9 cellular contexts compared by ENCODE assay signal in the genomic region with DNA sequence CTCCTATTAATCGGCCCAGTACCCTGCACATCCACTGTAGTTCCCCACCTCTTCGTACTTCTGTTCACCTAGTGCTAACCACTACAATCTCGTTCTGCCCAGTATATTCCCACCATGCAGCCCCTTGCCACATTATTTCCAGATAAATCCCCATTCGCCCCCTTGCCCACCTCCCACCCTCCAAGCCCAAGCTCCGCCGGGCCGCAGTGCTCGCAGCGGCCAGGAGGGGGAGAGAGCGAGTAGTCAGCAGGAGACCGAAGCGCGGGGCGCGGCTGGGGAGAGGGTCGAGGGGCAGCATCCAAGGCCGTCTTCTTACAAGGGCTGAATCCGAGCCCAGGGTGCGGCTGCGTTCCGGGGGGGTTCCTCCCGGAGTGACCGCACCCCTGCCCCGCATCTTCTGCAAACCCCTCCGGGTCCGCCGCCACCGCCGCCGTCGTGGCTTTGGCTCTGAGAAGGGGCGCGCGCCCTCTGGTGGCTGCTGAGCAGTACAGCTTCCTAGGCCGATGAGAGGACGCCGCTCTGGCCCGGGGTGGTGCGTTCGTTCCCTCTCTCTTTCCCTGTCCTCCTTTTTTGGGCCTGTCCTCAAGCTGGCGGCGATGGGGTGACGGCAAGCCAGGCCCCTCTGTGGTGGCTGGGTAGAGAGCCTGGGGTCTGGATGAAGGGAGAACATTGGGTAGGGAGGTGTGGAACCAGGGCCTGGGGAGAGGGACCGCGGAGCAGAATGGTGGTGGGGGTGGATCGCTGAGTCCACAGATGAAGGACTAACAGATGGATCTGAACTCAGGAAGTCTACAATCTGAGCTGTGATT. TPM values are rescaled to one million over a fixed set of nuclear protein-coding genes. Genes with fewer than 3 reads are reported as not detected.
DNase-seq lines count a peak whose midpoint lies in the region; ATAC-seq, FAIRE-seq and TF ChIP-seq lines count a peak whose summit lies in the region.
"Had no signal": no experiment of that assay in that cellular context is flagged by ENCODE, and none has a peak within 500 bp of the region (broad histone marks: within the 10 kb centered on the region; RNA-seq: fewer than 3 reads in every experiment).

No MANE protein-coding gene starts in this region.

- H3K27me3 Mint-ChIP-seq in activated B cell treated with CpG ODN at 0.5 μM for 24 hours = peaks cover 9% of the 10 kb centered on the region

- peaks cover 18% of the 10 kb centered on the region for H3K27me3 ChIP-seq in keratinocyte (ENCODE audit: control insufficient read depth, extremely low read depth, insufficient read depth, low read length)

- no peak for FAIRE-seq in keratinocyte (lab: Jason Lieb, UNC)
- FAIRE-seq: A204.1 had no signal

- DNase-seq in NCI-H1417 (lab: John Stamatoyannopoulos, UW) (peak; percentile 81 to 85 (median 81)), NCI-H1417 treated with DMSO at 0.1 percent for 48 hours (lab: John Stamatoyannopoulos, UW) (no peak), NCI-H1694 (lab: John Stamatoyannopoulos, UW) (peak; percentile 50), activated B cell treated with CpG ODN at 0.5 μM for 24 hours (peak; percentile 87), keratinocyte (ENCODE audit: low read depth, low spot score) (no peak)
- DNase-seq in central memory CD4-positive, alpha-beta T cell = peak; percentile 79
- peak; percentile 48 to 79 (median 76) for DNase-seq in stimulated activated CD4-positive, alpha-beta T cell treated with anti-CD3 and anti-CD28 coated beads, Interleukin-12 subunit alpha, Interleukin-12 subunit beta, amount 100 ng/mL, for 48 hours (ENCODE audit: low read depth in 2 of 3, low spot score in 1 of 3)

- H3K27ac ChIP-seq in keratinocyte (ENCODE audit: control insufficient read depth, insufficient read depth, low read length) = no peak overlapping the region

- POLR2A ChIA-PET in activated B cell treated with CpG ODN at 0.5 μM for 24 hours (lab: Charles Lee) = interaction anchor here (0.6 to 5.0 kb wide), 14 partner anchors 11 to 130 kb away, joined by 3 to 71 read pairs (median 6); partner anchors contain the start of gene CXXC5

- H3K79me2 ChIP-seq in keratinocyte (ENCODE audit: control insufficient read depth, insufficient read depth, low read length) = no peaks in the 10 kb centered on the region

- no peaks in the 10 kb centered on the region for H3K9me3 Mint-ChIP-seq in activated B cell treated with CpG ODN at 0.5 μM for 24 hours

- H3K4me1 ChIP-seq in keratinocyte (ENCODE audit: control insufficient read depth, extremely low read depth, insufficient read depth, low read length) = no peaks in the 10 kb centered on the region

- no peaks in the 10 kb centered on the region for H3K36me3 ChIP-seq in keratinocyte (ENCODE audit: control insufficient read depth in 2 of 2, extremely low read depth in 1 of 2, insufficient read depth in 2 of 2, low read length in 2 of 2)

- intact Hi-C loops in activated B cell treated with CpG ODN at 0.5 μM for 24 hours (cut with micrococcal nuclease) = loop anchor here (1.0 to 2.0 kb wide), 10 partner anchors 18 to 343 kb away; no protein-coding TSS in a partner anchor

- peaks cover 25% of the 10 kb centered on the region for H3K4me1 Mint-ChIP-seq in activated B cell treated with CpG ODN at 0.5 μM for 24 hours

- H3K4me3 Mint-ChIP-seq in activated B cell treated with CpG ODN at 0.5 μM for 24 hours = peak overlapping the region; percentile 74

- CTCF ChIA-PET in activated B cell treated with CpG ODN at 0.5 μM for 24 hours (lab: Charles Lee) = interaction anchor here (0.6 to 6.3 kb wide), 37 partner anchors 9 to 343 kb away, joined by 3 to 228 read pairs (median 6); partner anchors contain the start of genes CXXC5 and DNAJC18

- H3K27ac Mint-ChIP-seq in activated B cell treated with CpG ODN at 0.5 μM for 24 hours = peak overlapping the region; percentile 56

- peak overlapping the region; percentile 66 for H3K4me2 ChIP-seq in keratinocyte (ENCODE audit: control insufficient read depth, extremely low read depth, insufficient read depth, low read depth, low read length)

- H3K4me3 ChIP-seq in keratinocyte (ENCODE audit: control insufficient read depth in 2 of 3, extremely low read depth in 1 of 3, insufficient read depth in 2 of 3, low read depth in 1 of 3, low read length in 3 of 3) = peak overlapping the region; percentile 53 to 70 (median 61)

- peak overlapping the region; percentile 29 for H3K9ac ChIP-seq in keratinocyte (ENCODE audit: control insufficient read depth, extremely low read depth, insufficient read depth, low read length)

- dilution Hi-C loops in keratinocyte (cut with MboI; ENCODE audit: extremely low pct_ligation_motif_present, low sequenced_read_pairs) = no loop called here

- ATAC-seq in HG02759 (IDR thresholded peaks at IDR 0.05; ENCODE audit: unreplicated experiment) (peak; percentile 85), activated B cell treated with CpG ODN at 0.5 μM for 24 hours (ENCODE audit: low read depth) (peak; percentile 86)

- H2AFZ ChIP-seq in keratinocyte (ENCODE audit: control insufficient read depth, low read length) = peak overlapping the region; percentile 88

- H3K9me3 ChIP-seq in keratinocyte (ENCODE audit: control insufficient read depth, low read depth, low read length) = no peaks in the 10 kb centered on the region

- TF ChIP-seq CTCF in activated B cell treated with CpG ODN at 0.5 μM for 24 hours (IDR thresholded peaks at IDR 0.05) (peak; percentile 98), keratinocyte (optimal IDR thresholded peaks at IDR 0.05 in 1 of 3, IDR thresholded peaks at IDR 0.05 in 1 of 3, conservative IDR thresholded peaks at IDR 0.05 in 1 of 3; ENCODE audit: extremely low read depth in 1 of 3, insufficient read depth in 2 of 3, low read length in 3 of 3) (peak; percentile 62 to 94 (median 91))

- H3K36me3 Mint-ChIP-seq in activated B cell treated with CpG ODN at 0.5 μM for 24 hours (ENCODE audit: low read depth) = no peaks in the 10 kb centered on the region

- H3K9me1 ChIP-seq in keratinocyte (ENCODE audit: control insufficient read depth, extremely low read depth, insufficient read depth, low read length) = no peaks in the 10 kb centered on the region

- no peaks in the 10 kb centered on the region for H4K20me1 ChIP-seq in keratinocyte (ENCODE audit: control insufficient read depth, extremely low read depth, insufficient read depth, low read length)

RNA-seq across cellular contexts. Expression of gene PSD2, which starts 30.0 kb away (rescaled TPM):
- not detected in 2 replicates for total RNA-seq in activated B cell treated with CpG ODN at 0.5 μM for 24 hours
- not detected in 3 replicates for polyA plus RNA-seq in keratinocyte
- polyA plus RNA-seq in keratinocyte (2011; ENCODE audit: low read depth) = not detected
- polyA plus RNA-seq in keratinocyte (2011; cell fraction: cytosol; rRNA removed) = not detected in 2 replicates
- polyA plus RNA-seq in keratinocyte (2011; cell fraction: nucleus; rRNA removed) = not detected in 2 replicates
- not detected in 2 replicates for polyA plus RNA-seq in keratinocyte (2012; ENCODE audit: low replicate concordance)
- polyA minus RNA-seq in keratinocyte = not detected in 3 replicates
- polyA minus RNA-seq in keratinocyte (2011; cell fraction: cytosol; rRNA and poly(A)+ RNA removed) = not detected
- polyA minus RNA-seq in keratinocyte (2011; cell fraction: nucleus; rRNA and poly(A)+ RNA removed) = not detected in 2 replicates

Comparison
In these comparisons a context has a peak if more than half of its experiments do, and no peak if none do; other contexts are left out.
1. DNase-seq: peak in NCI-H1417 (3 of 3), NCI-H1694 (single experiment), activated B cell treated with CpG ODN at 0.5 μM for 24 hours (single experiment), central memory CD4-positive, alpha-beta T cell (single experiment) and stimulated activated CD4-positive, alpha-beta T cell treated with anti-CD3 and anti-CD28 coated beads, Interleukin-12 subunit alpha, Interleukin-12 subunit beta, amount 100 ng/mL, for 48 hours (3 of 3); none in NCI-H1417 treated with DMSO at 0.1 percent for 48 hours (single experiment) and keratinocyte (single experiment).